Comparison of ENCODE assay signal across 12 cellular contexts in the genomic region with DNA sequence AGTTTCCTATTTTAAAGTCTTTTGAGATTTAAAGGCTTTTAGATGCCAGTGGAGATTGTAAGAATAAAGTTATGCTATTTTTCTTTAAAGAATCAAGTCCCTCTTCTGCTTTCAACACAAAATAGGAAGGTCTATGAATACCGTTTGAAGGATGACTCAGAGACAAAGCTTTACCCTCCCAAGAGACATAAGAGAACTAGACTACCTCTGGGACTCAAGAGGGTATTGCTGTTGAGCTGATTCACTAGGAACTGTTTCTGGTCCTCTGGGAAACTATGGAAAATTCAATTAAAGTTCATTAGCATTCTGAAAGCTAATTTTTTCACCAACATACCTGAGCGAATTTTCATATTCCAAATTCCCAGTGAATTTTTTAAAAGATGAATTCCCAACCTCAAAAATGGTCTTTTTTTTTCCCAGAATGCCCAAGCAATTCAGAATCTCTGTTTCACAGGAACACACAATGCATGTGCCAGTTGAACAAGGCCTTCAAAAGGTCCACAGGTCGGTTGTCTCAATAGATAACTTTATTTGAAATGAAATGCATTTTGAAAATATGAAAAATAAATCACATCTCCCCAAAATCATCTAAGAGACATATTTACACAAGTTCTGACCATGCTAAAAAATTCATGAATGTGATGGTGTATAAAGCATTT. TPM values are rescaled to one million over a fixed set of nuclear protein-coding genes. Genes with fewer than 3 reads are reported as not detected.
DNase-seq lines count a peak whose midpoint lies in the region; ATAC-seq and TF ChIP-seq lines count a peak whose summit lies in the region.
"Had no signal": no experiment of that assay in that cellular context is flagged by ENCODE, and none has a peak within 500 bp of the region (broad histone marks: within the 10 kb centered on the region; RNA-seq: fewer than 3 reads in every experiment).

No MANE protein-coding gene starts in this region.

- H3K4me1 Mint-ChIP-seq in HFFc6 (ENCODE audit: low read depth): peaks cover 63% of the 10 kb centered on the region

- DNase-seq in AG10803 (ENCODE audit: low read depth) (peak; percentile 82), HFFc6 (peak; percentile 74), SW 1271 (lab: John Stamatoyannopoulos, UW) (peak; percentile 55 to 86), fibroblast of peridontal ligament (ENCODE audit: extremely low read depth) (peak; percentile 91), NCI-H146 (lab: John Stamatoyannopoulos, UW) (no peak), globus pallidus (ENCODE audit: low spot score) (no peak), NCI-H128 (lab: John Stamatoyannopoulos, UW; ENCODE audit: unreplicated experiment) (no peak)
- DNase-seq: DND-41, left cardiac atrium, NCI-H510A, substantia nigra had no signal

- no peak overlapping the region for H3K4me3 ChIP-seq in AG10803 (ENCODE audit: low read length)

- H3K36me3 Mint-ChIP-seq in HFFc6 (ENCODE audit: low read depth): peaks cover 43% of the 10 kb centered on the region

- H3K27ac Mint-ChIP-seq in HFFc6: peak overlapping the region; percentile 85

- H3K27me3 Mint-ChIP-seq in HFFc6 (ENCODE audit: insufficient read depth): peaks cover 16% of the 10 kb centered on the region; the same call in 1 of the 2 replicates

- peak overlapping the region; percentile 74; the same call in 1 of the 2 replicates for H3K4me3 Mint-ChIP-seq in HFFc6

- peaks cover 8% of the 10 kb centered on the region for H3K9me3 Mint-ChIP-seq in HFFc6

- TF ChIP-seq CTCF in AG10803 (conservative IDR thresholded peaks at IDR 0.05; ENCODE audit: low read length) (no peak), HFFc6 (IDR thresholded peaks at IDR 0.05) (no peak)

- ATAC-seq in GM21723 (IDR thresholded peaks at IDR 0.05; ENCODE audit: unreplicated experiment): no peak

RNA-seq across cellular contexts. Expression of a gene that starts 6.5 kb away (rescaled TPM):
- 10 to 100 TPM; 49.2 to 81.5 (median 76.2) TPM for total RNA-seq in HFFc6 (2021; fragmentation: NEBNext Ultra II Directional; extraction: Animal tissue kit (Norgen Biotek cat#: 25700))

RNA-seq across cellular contexts. Expression of a gene that starts 59.4 kb away (rescaled TPM):
- total RNA-seq in HFFc6 (2021; fragmentation: NEBNext Ultra II Directional; extraction: Animal tissue kit (Norgen Biotek cat#: 25700)): 100 to 1,000 TPM; 473 to 573 (median 520) TPM

Comparison
In these comparisons a context has a peak if more than half of its experiments do, and no peak if none do; other contexts are left out.
1. DNase-seq: peak in AG10803 (single experiment), HFFc6 (single experiment), SW 1271 (2 of 2) and fibroblast of peridontal ligament (single experiment); none in NCI-H146 (single experiment), globus pallidus (single experiment) and NCI-H128 (single experiment).